ENCODE assay signal across 26 cellular contexts in genomic region chr16:72950669-72951068, GRCh38.
"Had no signal": no experiment of that assay in that cellular context is flagged by ENCODE, and none has a peak within 500 bp of the region (broad histone marks: within the 10 kb centered on the region; RNA-seq: fewer than 3 reads in every experiment).

No MANE protein-coding gene starts in this region.

- H3K9me3 ChIP-seq: adrenal gland, body of pancreas, colonic mucosa had no signal

- H3K4me1 ChIP-seq: colonic mucosa had no signal

- H3K4me3 ChIP-seq: adrenal gland, body of pancreas, colonic mucosa had no signal

- ATAC-seq: activated naive CD8-positive, alpha-beta T cell treated with anti-CD3 and anti-CD28 coated beads, Interleukin-2, amount 50 U/mL, for 24 hours; activated T-cell treated with anti-CD3 and anti-CD28 coated beads, Interleukin-2, amount 50 U/mL, for 72 hours; body of pancreas; esophagus mucosa had no signal

- FAIRE-seq: endometrium, frontal cortex had no signal

- DNase-seq: activated CD4-positive, alpha-beta memory T cell treated with anti-CD3 and anti-CD28 coated beads, Interleukin-2, amount 10 ng/mL, durations not matched to agents 7 days and 5 days; activated CD4-positive, alpha-beta T cell treated with anti-CD3 and anti-CD28 coated beads for 4 hours; activated CD4-positive, alpha-beta T cell treated with anti-CD3 and anti-CD28 coated beads, Interleukin-2, amount 10 ng/mL, durations not matched to agents 7 days and 5 days; activated CD4-positive, alpha-beta T cell treated with anti-CD3 and anti-CD28 coated beads, Interleukin-2, amount 50 U/mL, for 4 hours; activated CD4-positive, CD25-positive, alpha-beta regulatory T cell; activated CD4-positive, CD25-positive, alpha-beta regulatory T cell treated with anti-CD3 and anti-CD28 coated beads, Interleukin-2, amount 50 U/mL, for 72 hours; activated CD8-positive, alpha-beta memory T cell treated with anti-CD3 and anti-CD28 coated beads, Interleukin-2, amount 50 U/mL, for 48 hours; activated gamma-delta T cell; activated naive CD4-positive, alpha-beta T cell; activated naive CD8-positive, alpha-beta T cell treated with anti-CD3 and anti-CD28 coated beads for 36 hours; activated naive CD8-positive, alpha-beta T cell treated with anti-CD3 and anti-CD28 coated beads, Interleukin-2, amount 50 U/mL, for 24 hours; activated T-cell treated with anti-CD3 and anti-CD28 coated beads for 4 hours; activated T-cell treated with anti-CD3 and anti-CD28 coated beads, Interleukin-2, amount 50 U/mL, for 24 hours; activated T-cell treated with anti-CD3 and anti-CD28 coated beads, Interleukin-2, amount 50 U/mL, for 72 hours; adrenal gland; amygdala; body of pancreas; caudate nucleus; colonic mucosa; effector CD8-positive, alpha-beta T cell; foreskin fibroblast; glutamatergic neuron; T-helper 2 cell had no signal

- H3K27ac ChIP-seq: adrenal gland, body of pancreas, colonic mucosa had no signal

- H3K36me3 ChIP-seq: colonic mucosa had no signal

- H3K27me3 ChIP-seq: adrenal gland, body of pancreas, colonic mucosa had no signal
